32 cellular contexts compared by ENCODE assay signal in the genomic region with DNA sequence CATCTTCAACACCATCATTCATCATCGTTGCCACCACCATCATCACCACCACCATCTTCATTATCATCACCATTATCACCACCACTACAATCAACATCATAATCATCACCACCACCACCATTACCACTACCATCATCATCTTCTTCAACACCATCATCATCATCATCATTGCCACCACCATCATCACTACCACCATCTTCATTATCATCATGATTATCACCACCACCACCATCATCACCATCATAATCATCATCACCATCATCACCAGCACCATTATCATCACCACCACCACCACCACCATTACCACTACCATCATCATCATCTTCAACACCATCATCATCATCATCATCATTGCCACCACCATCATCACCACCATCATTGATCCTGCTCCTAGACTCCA.
"Had no signal": no experiment of that assay in that cellular context is flagged by ENCODE, and none has a peak within 500 bp of the region (broad histone marks: within the 10 kb centered on the region; RNA-seq: fewer than 3 reads in every experiment).

No MANE protein-coding gene starts in this region.

- H3K9me3 ChIP-seq: adrenal gland, body of pancreas, breast epithelium had no signal

- H3K4me1 ChIP-seq: adrenal gland, body of pancreas, breast epithelium had no signal

- DNase-seq: activated B cell treated with CpG ODN at 0.5 μM for 24 hours; activated CD4-positive, alpha-beta memory T cell treated with anti-CD3 and anti-CD28 coated beads for 36 hours; activated CD4-positive, alpha-beta T cell treated with anti-CD3 and anti-CD28 coated beads for 4 hours; activated CD4-positive, alpha-beta T cell treated with anti-CD3 and anti-CD28 coated beads, Interleukin-2, amount 10 ng/mL, durations not matched to agents 24 days and 14 days; activated CD4-positive, alpha-beta T cell treated with anti-CD3 and anti-CD28 coated beads, Interleukin-2, amount 50 U/mL, for 1 hour; activated CD4-positive, alpha-beta T cell treated with anti-CD3 and anti-CD28 coated beads, Interleukin-2, amount 50 U/mL, for 4 hours; activated CD4-positive, CD25-positive, alpha-beta regulatory T cell treated with anti-CD3 and anti-CD28 coated beads, Interleukin-2, amount 50 U/mL, for 72 hours; activated CD8-positive, alpha-beta memory T cell treated with anti-CD3 and anti-CD28 coated beads, Interleukin-2, amount 50 U/mL, for 4 hours; activated CD8-positive, alpha-beta T cell treated with anti-CD3 and anti-CD28 coated beads for 36 hours; activated effector memory CD4-positive, alpha-beta T cell treated with anti-CD3 and anti-CD28 coated beads, Interleukin-2, amount 50 U/mL, for 16 hours; activated gamma-delta T cell treated with Interleukin-2 at 50 U/mL for 16 hours; activated naive CD4-positive, alpha-beta T cell; activated naive CD4-positive, alpha-beta T cell treated with anti-CD3 and anti-CD28 coated beads for 36 hours; activated naive CD4-positive, alpha-beta T cell treated with anti-CD3 and anti-CD28 coated beads, Interleukin-2, amount 50 U/mL, for 16 hours; activated naive CD8-positive, alpha-beta T cell treated with anti-CD3 and anti-CD28 coated beads for 36 hours; activated T-cell treated with anti-CD3 and anti-CD28 coated beads for 4 hours; activated T-cell treated with anti-CD3 and anti-CD28 coated beads, Interleukin-2, amount 50 U/mL, for 1 hour; activated T-cell treated with anti-CD3 and anti-CD28 coated beads, Interleukin-2, amount 50 U/mL, for 4 hours; activated T-cell treated with anti-CD3 and anti-CD28 coated beads, Interleukin-2, amount 50 U/mL, for 72 hours; adrenal gland; amniotic stem cell; body of pancreas; brain microvascular endothelial cell; central memory CD4-positive, alpha-beta T cell; T-helper 1 cell; T-helper 2 cell; T-helper 9 cell had no signal

- H3K27me3 ChIP-seq: adrenal gland, body of pancreas, brain microvascular endothelial cell, breast epithelium had no signal

- ATAC-seq: activated CD8-positive, alpha-beta T cell treated with anti-CD3 and anti-CD28 coated beads for 36 hours; activated naive CD4-positive, alpha-beta T cell treated with anti-CD3 and anti-CD28 coated beads, Interleukin-2, amount 50 U/mL, for 72 hours; activated T-cell treated with anti-CD3 and anti-CD28 coated beads, Interleukin-2, amount 50 U/mL, for 4 hours; body of pancreas had no signal

- H3K27ac ChIP-seq: body of pancreas, brain microvascular endothelial cell, breast epithelium, VCaP had no signal

- FAIRE-seq: astrocyte, TTC549 had no signal

- H3K36me3 ChIP-seq: adrenal gland, brain microvascular endothelial cell, breast epithelium had no signal

- H3K4me3 ChIP-seq: adrenal gland, body of pancreas, breast epithelium had no signal
